11 cellular contexts compared by ENCODE assay signal in the genomic region with DNA sequence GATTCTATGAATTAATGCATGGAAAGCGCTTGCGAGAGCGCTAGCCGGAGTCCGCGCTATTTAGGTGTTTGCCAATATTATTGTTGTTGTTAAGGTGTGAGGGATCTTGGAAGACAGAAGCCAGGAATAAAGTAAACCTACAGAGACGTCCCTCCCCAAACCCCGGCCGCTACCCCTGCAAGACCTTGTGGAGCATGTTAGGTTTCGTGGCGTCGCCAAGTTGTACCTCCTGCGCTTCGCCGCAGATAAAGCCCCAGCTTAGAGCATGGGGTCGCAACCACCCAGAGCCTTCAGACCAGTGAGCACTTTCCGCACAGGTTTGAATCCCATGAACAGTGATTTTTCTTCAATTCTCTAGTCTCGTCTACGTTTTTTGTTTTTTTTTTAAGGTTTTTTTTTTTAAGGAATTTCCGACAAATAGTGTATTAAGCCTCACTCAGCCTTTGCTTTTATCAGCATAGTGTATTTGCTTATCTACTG. TPM values are rescaled to one million over a fixed set of nuclear protein-coding genes. Genes with fewer than 3 reads are reported as not detected.
A peak's percentile ranks its signal among the peaks of the same experiment; 100 is the strongest.
DNase-seq lines count a peak whose midpoint lies in the region; ATAC-seq lines count a peak whose summit lies in the region.
"Had no signal": no experiment of that assay in that cellular context is flagged by ENCODE, and none has a peak within 500 bp of the region (broad histone marks: within the 10 kb centered on the region; RNA-seq: fewer than 3 reads in every experiment).

No MANE protein-coding gene starts in this region.

- peak overlapping the region; percentile 66 for H3K4me3 Mint-ChIP-seq in activated CD4-positive, alpha-beta T cell treated with anti-CD3 and anti-CD28 coated beads for 36 hours
- H3K4me3 Mint-ChIP-seq in activated CD4-positive, alpha-beta memory T cell treated with anti-CD3 and anti-CD28 coated beads for 36 hours = peak overlapping the region; percentile 70
- peak overlapping the region; percentile 66 for H3K4me3 Mint-ChIP-seq in stimulated activated effector memory CD8-positive, alpha-beta T cell treated with anti-CD3 and anti-CD28 coated beads, Interleukin-12 subunit alpha, Interleukin-12 subunit beta, amount 100 ng/mL, for 72 hours

- H3K4me1 Mint-ChIP-seq in activated CD4-positive, alpha-beta T cell treated with anti-CD3 and anti-CD28 coated beads for 36 hours = peaks cover 28% of the 10 kb centered on the region
- H3K4me1 Mint-ChIP-seq in activated CD4-positive, alpha-beta memory T cell treated with anti-CD3 and anti-CD28 coated beads for 36 hours (ENCODE audit: low read depth) = peaks cover 25% of the 10 kb centered on the region
- H3K4me1 Mint-ChIP-seq in stimulated activated effector memory CD8-positive, alpha-beta T cell treated with anti-CD3 and anti-CD28 coated beads, Interleukin-12 subunit alpha, Interleukin-12 subunit beta, amount 100 ng/mL, for 72 hours = peaks cover 34% of the 10 kb centered on the region

- no peak overlapping the region for H3K27ac ChIP-seq in iPS DF 6.9 (ENCODE audit: low read length)
- H3K27ac ChIP-seq: HL-60, sigmoid colon had no signal

- no peaks in the 10 kb centered on the region for H3K9me3 ChIP-seq in iPS DF 6.9 (ENCODE audit: control insufficient read depth, insufficient read depth, low read length)

- no peak for DNase-seq in activated CD4-positive, alpha-beta T cell treated with anti-CD3 and anti-CD28 coated beads for 36 hours
- DNase-seq in activated CD4-positive, alpha-beta T cell treated with anti-CD3 and anti-CD28 coated beads, Interleukin-2, amount 50 U/mL, for 48 hours = no peak
- no peak for DNase-seq in activated CD4-positive, alpha-beta memory T cell treated with anti-CD3 and anti-CD28 coated beads for 36 hours
- DNase-seq in iPS DF 6.9 (ENCODE audit: low read depth, low spot score) (no peak), hippocampal formation (lab: John Stamatoyannopoulos, UW) (no peak), posterior vena cava (ENCODE audit: low spot score) (no peak)
- DNase-seq in stimulated activated effector memory CD8-positive, alpha-beta T cell treated with anti-CD3 and anti-CD28 coated beads, Interleukin-12 subunit alpha, Interleukin-12 subunit beta, amount 100 ng/mL, for 72 hours (ENCODE audit: low spot score in 2 of 2) = no peak
- DNase-seq: ACHN, sigmoid colon had no signal

- H3K36me3 ChIP-seq in iPS DF 6.9 (ENCODE audit: control insufficient read depth, insufficient read depth, low read length) = no peaks in the 10 kb centered on the region
- H3K36me3 ChIP-seq: sigmoid colon had no signal

- peaks cover 38% of the 10 kb centered on the region for H3K27me3 ChIP-seq in iPS DF 6.9 (ENCODE audit: control insufficient read depth, insufficient read depth, low read length)

- POLR2A ChIA-PET in activated CD4-positive, alpha-beta T cell treated with anti-CD3 and anti-CD28 coated beads for 36 hours (lab: Charles Lee) = no interaction called here
- POLR2A ChIA-PET in activated CD4-positive, alpha-beta memory T cell treated with anti-CD3 and anti-CD28 coated beads for 36 hours (lab: Charles Lee) = no interaction called here

- intact Hi-C loops in activated CD4-positive, alpha-beta T cell treated with anti-CD3 and anti-CD28 coated beads for 36 hours (cut with DNase I, micrococcal nuclease) = no loop called here
- intact Hi-C loops in activated CD4-positive, alpha-beta memory T cell treated with anti-CD3 and anti-CD28 coated beads for 36 hours (cut with micrococcal nuclease) = loop anchor here (5.0 kb wide), 2 partner anchors 46 to 129 kb away; partner anchors contain the start of gene ZSCAN31
- intact Hi-C loops in posterior vena cava (cut with DNase I) = no loop called here

- ATAC-seq in activated CD4-positive, alpha-beta T cell treated with anti-CD3 and anti-CD28 coated beads for 36 hours = no peak
- no peak for ATAC-seq in stimulated activated effector memory CD8-positive, alpha-beta T cell treated with anti-CD3 and anti-CD28 coated beads, Interleukin-12 subunit alpha, Interleukin-12 subunit beta, amount 100 ng/mL, for 72 hours
- ATAC-seq in GM18520 (IDR thresholded peaks at IDR 0.05; ENCODE audit: unreplicated experiment) = no peak

- CTCF ChIA-PET in activated CD4-positive, alpha-beta T cell treated with anti-CD3 and anti-CD28 coated beads for 36 hours (lab: Charles Lee) = interaction anchor here (0.8 kb wide), 1 partner anchor 1074 kb away, joined by 3 read pairs; no protein-coding TSS in a partner anchor
- CTCF ChIA-PET in activated CD4-positive, alpha-beta memory T cell treated with anti-CD3 and anti-CD28 coated beads for 36 hours (lab: Charles Lee) = no interaction called here

- H3K9me3 Mint-ChIP-seq in activated CD4-positive, alpha-beta T cell treated with anti-CD3 and anti-CD28 coated beads for 36 hours (ENCODE audit: low read depth) = peaks cover 6% of the 10 kb centered on the region
- H3K9me3 Mint-ChIP-seq in activated CD4-positive, alpha-beta memory T cell treated with anti-CD3 and anti-CD28 coated beads for 36 hours = peaks cover 3% of the 10 kb centered on the region
- no peaks in the 10 kb centered on the region for H3K9me3 Mint-ChIP-seq in stimulated activated effector memory CD8-positive, alpha-beta T cell treated with anti-CD3 and anti-CD28 coated beads, Interleukin-12 subunit alpha, Interleukin-12 subunit beta, amount 100 ng/mL, for 72 hours

- H3K27me3 Mint-ChIP-seq in activated CD4-positive, alpha-beta T cell treated with anti-CD3 and anti-CD28 coated beads for 36 hours = peaks cover 70% of the 10 kb centered on the region
- peaks cover 71% of the 10 kb centered on the region for H3K27me3 Mint-ChIP-seq in activated CD4-positive, alpha-beta memory T cell treated with anti-CD3 and anti-CD28 coated beads for 36 hours

- no peak overlapping the region for H3K27ac Mint-ChIP-seq in activated CD4-positive, alpha-beta T cell treated with anti-CD3 and anti-CD28 coated beads for 36 hours
- H3K27ac Mint-ChIP-seq in activated CD4-positive, alpha-beta memory T cell treated with anti-CD3 and anti-CD28 coated beads for 36 hours = no peak overlapping the region
- H3K27ac Mint-ChIP-seq in stimulated activated effector memory CD8-positive, alpha-beta T cell treated with anti-CD3 and anti-CD28 coated beads, Interleukin-12 subunit alpha, Interleukin-12 subunit beta, amount 100 ng/mL, for 72 hours = no peak overlapping the region

- peak overlapping the region; percentile 9; the same call in 1 of the 2 replicates for H3K4me3 ChIP-seq in iPS DF 6.9 (ENCODE audit: low read length)

- peaks cover 4% of the 10 kb centered on the region for H3K36me3 Mint-ChIP-seq in activated CD4-positive, alpha-beta T cell treated with anti-CD3 and anti-CD28 coated beads for 36 hours (ENCODE audit: low read depth)
- no peaks in the 10 kb centered on the region for H3K36me3 Mint-ChIP-seq in activated CD4-positive, alpha-beta memory T cell treated with anti-CD3 and anti-CD28 coated beads for 36 hours
- peaks cover 17% of the 10 kb centered on the region for H3K36me3 Mint-ChIP-seq in stimulated activated effector memory CD8-positive, alpha-beta T cell treated with anti-CD3 and anti-CD28 coated beads, Interleukin-12 subunit alpha, Interleukin-12 subunit beta, amount 100 ng/mL, for 72 hours

- H3K4me1 ChIP-seq in iPS DF 6.9 (ENCODE audit: control insufficient read depth, insufficient read depth, low read length) = 0 out of 2 replicates have a peak, but pooled peaks cover 1% of the 10 kb centered on the region

- no CpG with 5 or more reads among the region's 20 CpGs for WGBS in iPS DF 6.9 (ENCODE audit: insufficient coverage, insufficient read length)

RNA-seq across cellular contexts. Expression of gene ZSCAN9, which starts 16.9 kb away (rescaled TPM):
- 1 to 10 TPM; 1.7 to 1.8 TPM for total RNA-seq in activated CD4-positive, alpha-beta T cell treated with anti-CD3 and anti-CD28 coated beads for 36 hours
- total RNA-seq in activated CD4-positive, alpha-beta memory T cell treated with anti-CD3 and anti-CD28 coated beads for 36 hours = 1 to 10 TPM; 2.8 to 3.0 TPM
- 10 to 100 TPM in 1 of 2 donors, 1 to 10 TPM in 1; 9.2 to 10.4 TPM for total RNA-seq in posterior vena cava

RNA-seq across cellular contexts. Expression of gene ZKSCAN4, which starts 43.8 kb away (rescaled TPM):
- total RNA-seq in activated CD4-positive, alpha-beta T cell treated with anti-CD3 and anti-CD28 coated beads for 36 hours = 1 to 10 TPM; 3.2 to 4.1 TPM
- total RNA-seq in activated CD4-positive, alpha-beta memory T cell treated with anti-CD3 and anti-CD28 coated beads for 36 hours = 1 to 10 TPM; 3.7 to 3.8 TPM
- 1 to 10 TPM; 3.1 to 5.6 TPM for total RNA-seq in posterior vena cava

RNA-seq across cellular contexts. Expression of gene NKAPL, which starts 50.9 kb away (rescaled TPM):
- under 1 TPM; 0.14 to 0.25 TPM for total RNA-seq in activated CD4-positive, alpha-beta T cell treated with anti-CD3 and anti-CD28 coated beads for 36 hours
- not detected for total RNA-seq in activated CD4-positive, alpha-beta memory T cell treated with anti-CD3 and anti-CD28 coated beads for 36 hours
- total RNA-seq in posterior vena cava = 1 to 10 TPM; 2.7 to 2.8 TPM

RNA-seq across cellular contexts. Expression of gene ZSCAN26, which starts 58.7 kb away (rescaled TPM):
- total RNA-seq in activated CD4-positive, alpha-beta T cell treated with anti-CD3 and anti-CD28 coated beads for 36 hours = 1 to 10 TPM; 5.0 to 6.7 TPM
- total RNA-seq in activated CD4-positive, alpha-beta memory T cell treated with anti-CD3 and anti-CD28 coated beads for 36 hours = 1 to 10 TPM; 6.0 to 6.4 TPM
- total RNA-seq in posterior vena cava = 10 to 100 TPM; 15.8 to 18.8 TPM
